ENCODE assay signal across 8 cellular contexts in the genomic region with DNA sequence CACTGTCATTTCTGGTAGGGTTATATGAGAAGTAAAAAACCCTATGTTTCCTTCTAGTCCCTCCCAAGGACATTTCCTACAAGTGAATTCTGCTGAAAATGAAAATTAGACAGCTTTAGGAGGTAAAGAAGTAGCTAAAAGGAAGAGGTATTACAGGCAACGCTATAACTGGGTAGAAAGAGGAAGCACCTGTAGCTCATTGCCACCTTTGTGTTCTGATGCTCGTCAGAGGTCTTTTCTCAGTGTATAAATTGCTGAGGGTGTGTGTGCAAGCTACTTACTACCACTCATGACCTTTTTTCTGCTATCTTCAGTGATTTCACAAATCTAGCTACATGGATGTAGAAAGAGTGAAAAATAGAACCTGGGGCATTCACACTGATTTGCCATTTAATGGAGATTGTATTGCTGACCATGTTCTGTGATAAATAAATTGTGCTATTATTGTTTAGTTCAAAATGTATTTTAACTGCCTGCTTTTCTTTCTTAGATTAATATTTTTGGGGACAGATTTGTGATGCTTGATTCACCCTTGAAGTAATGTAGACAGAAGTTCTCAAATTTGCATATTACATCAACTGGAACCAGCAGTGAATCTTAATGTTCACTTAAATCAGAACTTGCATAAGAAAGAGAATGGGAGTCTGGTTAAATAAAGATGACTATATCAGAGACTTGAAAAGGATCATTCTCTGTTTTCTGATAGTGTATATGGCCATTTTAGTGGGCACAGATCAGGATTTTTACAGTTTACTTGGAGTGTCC. TPM values are rescaled to one million over a fixed set of nuclear protein-coding genes. Genes with fewer than 3 reads are reported as not detected.
DNase-seq lines count a peak whose midpoint lies in the region; ATAC-seq and TF ChIP-seq lines count a peak whose summit lies in the region.

No MANE protein-coding gene starts in this region.

- CTCF ChIA-PET in GM10248 (lab: Yijun Ruan, JAX): interaction anchor here (0.6 to 1.7 kb wide), 5 partner anchors 9 to 262 kb away, joined by 3 to 4 read pairs (median 3); no protein-coding TSS in a partner anchor

- H3K36me3 ChIP-seq in uterus: no peaks in the 10 kb centered on the region

- no peak for TF ChIP-seq POLR2A in uterus (IDR thresholded peaks at IDR 0.05)

- H3K4me1 ChIP-seq in uterus: peaks cover 0 to 7% of the 10 kb centered on the region in 2 donors

- no peaks in the 10 kb centered on the region for H3K9me3 ChIP-seq in uterus

- TF ChIP-seq CTCF in GM10248 (IDR thresholded peaks at IDR 0.05; ENCODE audit: control extremely low read depth, extremely low read depth, low read depth, missing control alignments) (no peak), dorsolateral prefrontal cortex (IDR thresholded peaks at IDR 0.05 in 54 of 56, conservative IDR thresholded peaks at IDR 0.05 in 2 of 56; ENCODE audit: low read depth in 1 of 56, partially characterized antibody in 56 of 56) (no peak), uterus (IDR thresholded peaks at IDR 0.05) (no peak)

- peak overlapping the region in 32 of 59 donors; percentile 11 to 96 (median 87) for H3K27ac ChIP-seq in dorsolateral prefrontal cortex
- H3K27ac ChIP-seq in uterus: peak overlapping the region; percentile 17 to 88

- H3K4me3 ChIP-seq in dorsolateral prefrontal cortex (peak overlapping the region in 51 of 59 donors; percentile 4 to 100 (median 94)), uterus (peak overlapping the region in 1 of 2 donors; percentile 84)

- peak; percentile 33 for ATAC-seq in GM21360 (IDR thresholded peaks at IDR 0.05; ENCODE audit: unreplicated experiment)
- peak; percentile 44 for ATAC-seq in HG03520 (IDR thresholded peaks at IDR 0.05; ENCODE audit: unreplicated experiment)

- no peaks in the 10 kb centered on the region for H3K27me3 ChIP-seq in dorsolateral prefrontal cortex
- no peaks in the 10 kb centered on the region for H3K27me3 ChIP-seq in uterus

- POLR2A ChIA-PET in GM10248 (lab: Yijun Ruan, JAX): no interaction called here

- DNase-seq in GM10248 (ENCODE audit: extremely low spot score) (peak; percentile 26), dorsolateral prefrontal cortex (no peak), uterus (no peak), COLO829 (ENCODE audit: low spot score) (no peak), SKM-1 (lab: John Stamatoyannopoulos, UW; ENCODE audit: unreplicated experiment) (no peak), ureter (ENCODE audit: low spot score) (no peak)

- intact Hi-C loops in dorsolateral prefrontal cortex (cut with DNase I) (no loop called here), uterus (cut with DNase I; ENCODE audit: low total_unique reads) (no loop called here)

RNA-seq across cellular contexts. Expression of gene DNAJC10, which starts 1.6 kb away (rescaled TPM):
- total RNA-seq in dorsolateral prefrontal cortex (10 to 100 TPM; 27.0 to 94.1 (median 66.9) TPM), uterus (100 to 1,000 TPM in 1 of 4 donors, 10 to 100 TPM in 3; 23.1 to 154 (median 70.3) TPM), ureter (128 TPM)
